Comparison of ENCODE assay signal across 15 cellular contexts in the genomic region with DNA sequence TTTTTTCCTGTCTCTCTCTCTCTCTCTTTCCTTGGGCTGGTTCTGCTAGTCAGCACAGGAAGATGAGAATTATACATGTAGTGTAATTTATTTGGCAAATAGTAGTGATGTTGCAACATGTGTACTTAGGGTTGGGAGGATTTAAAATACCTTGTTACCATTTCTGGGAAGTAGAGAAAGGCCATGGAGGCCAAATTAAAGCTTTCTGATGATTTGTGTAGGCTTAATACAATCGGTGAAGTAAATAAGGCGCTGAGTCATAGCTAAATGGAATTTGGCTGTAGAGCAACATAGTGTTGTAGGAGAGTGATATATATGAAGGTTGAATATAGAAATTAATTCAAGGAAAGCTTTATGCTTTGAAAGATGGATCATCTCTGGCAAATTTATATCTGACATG.
DNase-seq lines count a peak whose midpoint lies in the region; ATAC-seq and TF ChIP-seq lines count a peak whose summit lies in the region.
"Had no signal": no experiment of that assay in that cellular context is flagged by ENCODE, and none has a peak within 500 bp of the region (broad histone marks: within the 10 kb centered on the region; RNA-seq: fewer than 3 reads in every experiment).

No MANE protein-coding gene starts in this region.

- H3K27ac ChIP-seq in effector memory CD4-positive, alpha-beta T cell (ENCODE audit: insufficient read depth, low read length, poor library complexity, severe bottlenecking) = no peak overlapping the region
- H3K27ac ChIP-seq: BLaER1, SJCRH30 had no signal

- no peaks in the 10 kb centered on the region for H3K36me3 ChIP-seq in effector memory CD4-positive, alpha-beta T cell (ENCODE audit: control insufficient read depth, insufficient read depth, low read length)
- H3K36me3 ChIP-seq: BLaER1, HAP-1, SJCRH30 had no signal

- no peak for ATAC-seq in HG03354 (IDR thresholded peaks at IDR 0.05; ENCODE audit: poor library complexity, severe bottlenecking, unreplicated experiment)

- H3K27me3 Mint-ChIP-seq in mesothelial cell of epicardium (ENCODE audit: low read depth) = no peaks in the 10 kb centered on the region
- H3K27me3 Mint-ChIP-seq: CD8-positive, alpha-beta memory T cell; IgD-negative memory B cell had no signal

- H3K4me3 ChIP-seq in LNCaP clone FGC (ENCODE audit: low read depth, low read length) = no peak overlapping the region
- no peak overlapping the region for H3K4me3 ChIP-seq in astrocyte of the spinal cord (ENCODE audit: low read depth, low read length)
- no peak overlapping the region for H3K4me3 ChIP-seq in effector memory CD4-positive, alpha-beta T cell (ENCODE audit: insufficient read depth, low read depth, low read length, poor library complexity, severe bottlenecking)
- H3K4me3 ChIP-seq: BLaER1, HAP-1, SJCRH30 had no signal

- no peaks in the 10 kb centered on the region for H3K27me3 ChIP-seq in effector memory CD4-positive, alpha-beta T cell (replicated peaks; ENCODE audit: control insufficient read depth, insufficient read depth, low read length, poor library complexity, severe bottlenecking)
- H3K27me3 ChIP-seq: BLaER1, SJCRH30 had no signal

- H3K4me1 ChIP-seq in effector memory CD4-positive, alpha-beta T cell (ENCODE audit: control insufficient read depth, insufficient read depth, low read length, poor library complexity, severe bottlenecking) = no peaks in the 10 kb centered on the region
- H3K4me1 ChIP-seq: BLaER1, HAP-1, SJCRH30 had no signal

- H3K27ac Mint-ChIP-seq in mesothelial cell of epicardium = peak overlapping the region; percentile 31
- H3K27ac Mint-ChIP-seq: CD8-positive, alpha-beta memory T cell; IgD-negative memory B cell had no signal

- DNase-seq in H4 (ENCODE audit: low spot score) = peak; percentile 72
- peak; percentile 19 for DNase-seq in LNCaP clone FGC (ENCODE audit: low read depth)
- DNase-seq in astrocyte of the spinal cord (ENCODE audit: low read depth, low spot score) = peak; percentile 7
- DNase-seq in mesothelial cell of epicardium (ENCODE audit: low spot score in 2 of 2, unreplicated experiment in 2 of 2) = no peak
- DNase-seq in NCI-H1105 treated with DMSO at 0.1 percent for 48 hours (lab: John Stamatoyannopoulos, UW) = no peak
- no peak for DNase-seq in effector memory CD4-positive, alpha-beta T cell
- DNase-seq: CD8-positive, alpha-beta memory T cell; NCI-H1048; NCI-H1694 treated with DMSO at 0.1 percent for 48 hours; NCI-H446; SJCRH30 had no signal

- no peaks in the 10 kb centered on the region for H3K9me3 Mint-ChIP-seq in mesothelial cell of epicardium

- in situ Hi-C loops in astrocyte of the spinal cord (cut with HindIII; ENCODE audit: low sequenced_read_pairs) = no loop called here

- no peak overlapping the region for H3K4me3 Mint-ChIP-seq in mesothelial cell of epicardium
- H3K4me3 Mint-ChIP-seq: CD8-positive, alpha-beta memory T cell; IgD-negative memory B cell had no signal

- no peaks in the 10 kb centered on the region for H3K36me3 Mint-ChIP-seq in mesothelial cell of epicardium
- H3K36me3 Mint-ChIP-seq: CD8-positive, alpha-beta memory T cell; IgD-negative memory B cell had no signal

- TF ChIP-seq CTCF in LNCaP clone FGC (IDR thresholded peaks at IDR 0.05; ENCODE audit: control insufficient read depth, extremely low read depth, insufficient read depth) = no peak
- TF ChIP-seq CTCF in astrocyte of the spinal cord (IDR thresholded peaks at IDR 0.05; ENCODE audit: low read depth, low read length) = no peak
- TF ChIP-seq CTCF in mesothelial cell of epicardium (IDR thresholded peaks at IDR 0.05; ENCODE audit: unreplicated experiment) = no peak

- H3K9me3 ChIP-seq in effector memory CD4-positive, alpha-beta T cell (ENCODE audit: control insufficient read depth, low read length) = no peaks in the 10 kb centered on the region
- H3K9me3 ChIP-seq: BLaER1, HAP-1, SJCRH30 had no signal

- H3K4me1 Mint-ChIP-seq in mesothelial cell of epicardium = peaks cover 18% of the 10 kb centered on the region
- H3K4me1 Mint-ChIP-seq: CD8-positive, alpha-beta memory T cell; IgD-negative memory B cell had no signal

Comparison
In these comparisons a context has a peak if more than half of its experiments do, and no peak if none do; other contexts are left out.
1. DNase-seq: peak in H4 (single experiment), LNCaP clone FGC (single experiment) and astrocyte of the spinal cord (single experiment); none in mesothelial cell of epicardium (0 of 2), NCI-H1105 treated with DMSO at 0.1 percent for 48 hours (single experiment) and effector memory CD4-positive, alpha-beta T cell (0 of 3).